In the genomic region with DNA sequence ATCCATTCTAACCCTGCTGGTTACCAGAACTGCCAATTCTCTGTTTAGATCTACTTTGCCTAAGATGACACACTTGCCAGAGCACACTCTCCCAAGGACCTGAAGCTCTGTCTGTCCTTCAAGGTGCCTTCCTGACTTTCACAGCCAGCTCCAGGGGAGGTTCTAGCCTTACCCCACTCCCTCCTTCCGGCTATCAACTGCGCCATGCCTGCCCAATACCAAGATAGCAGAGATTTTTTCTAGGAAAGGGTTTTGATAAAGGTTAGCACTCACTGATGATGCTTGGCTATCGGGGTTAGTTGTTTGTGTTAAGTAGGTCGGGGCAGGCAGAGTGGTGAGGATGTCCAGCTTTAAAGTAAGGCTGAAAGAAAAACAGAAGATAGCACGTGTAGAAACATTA, we compare ENCODE assay signal across 16 cellular contexts.
"Had no signal": no experiment of that assay in that cellular context is flagged by ENCODE, and none has a peak within 500 bp of the region (broad histone marks: within the 10 kb centered on the region; RNA-seq: fewer than 3 reads in every experiment).

No MANE protein-coding gene starts in this region.

- H3K79me2 ChIP-seq: parathyroid adenoma had no signal

- H3K4me3 ChIP-seq: adrenal gland, cardiac muscle cell, dorsolateral prefrontal cortex, lung, thyroid gland had no signal

- H3K4me3 Mint-ChIP-seq: activated naive CD4-positive, alpha-beta T cell treated with anti-CD3 and anti-CD28 coated beads for 36 hours; stimulated activated effector memory CD8-positive, alpha-beta T cell treated with anti-CD3 and anti-CD28 coated beads, Interleukin-12 subunit alpha, Interleukin-12 subunit beta, amount 100 ng/mL, for 72 hours had no signal

- H3K9me3 Mint-ChIP-seq: activated naive CD4-positive, alpha-beta T cell treated with anti-CD3 and anti-CD28 coated beads for 36 hours; activated T-helper 2 cell treated with anti-CD3 and anti-CD28 coated beads, Interferon-gamma antibody, Interleukin-2, Interleukin-4, amounts not matched to agents 10 μg/mL and 5 μg/mL and 100 μg/mL, durations not matched to agents 14 hours and 24 hours and 36 hours; stimulated activated effector memory CD8-positive, alpha-beta T cell treated with anti-CD3 and anti-CD28 coated beads, Interleukin-12 subunit alpha, Interleukin-12 subunit beta, amount 100 ng/mL, for 72 hours had no signal

- FAIRE-seq: islet of Langerhans, urothelium cell line had no signal

- ATAC-seq: left colon; stimulated activated effector memory CD8-positive, alpha-beta T cell treated with anti-CD3 and anti-CD28 coated beads, Interleukin-12 subunit alpha, Interleukin-12 subunit beta, amount 100 ng/mL, for 72 hours had no signal

- H3K27ac ChIP-seq: adrenal gland, cardiac muscle cell, parathyroid adenoma, thyroid gland, VCaP had no signal

- H3K9ac ChIP-seq: parathyroid adenoma had no signal

- H2AFZ ChIP-seq: parathyroid adenoma had no signal

- H3K36me3 Mint-ChIP-seq: stimulated activated effector memory CD8-positive, alpha-beta T cell treated with anti-CD3 and anti-CD28 coated beads, Interleukin-12 subunit alpha, Interleukin-12 subunit beta, amount 100 ng/mL, for 72 hours had no signal

- H3K4me1 ChIP-seq: adrenal gland had no signal

- H3K27me3 ChIP-seq: adrenal gland, thyroid gland had no signal

- H3K27ac Mint-ChIP-seq: activated naive CD4-positive, alpha-beta T cell treated with anti-CD3 and anti-CD28 coated beads for 36 hours; activated T-helper 2 cell treated with anti-CD3 and anti-CD28 coated beads, Interferon-gamma antibody, Interleukin-2, Interleukin-4, amounts not matched to agents 10 μg/mL and 5 μg/mL and 100 μg/mL, durations not matched to agents 14 hours and 24 hours and 36 hours; stimulated activated effector memory CD8-positive, alpha-beta T cell treated with anti-CD3 and anti-CD28 coated beads, Interleukin-12 subunit alpha, Interleukin-12 subunit beta, amount 100 ng/mL, for 72 hours had no signal

- H3K9me3 ChIP-seq: adrenal gland, thyroid gland had no signal

- DNase-seq: activated CD4-positive, alpha-beta T cell treated with anti-CD3 and anti-CD28 coated beads, Interleukin-2, amount 50 U/mL, for 48 hours; activated naive CD4-positive, alpha-beta T cell treated with anti-CD3 and anti-CD28 coated beads for 36 hours; adrenal gland; dorsolateral prefrontal cortex; stimulated activated CD4-positive, alpha-beta T cell treated with anti-CD3 and anti-CD28 coated beads, Interleukin-12 subunit alpha, Interleukin-12 subunit beta, amount 100 ng/mL, for 4 hours; stimulated activated CD4-positive, alpha-beta T cell treated with anti-CD3 and anti-CD28 coated beads, Interleukin-2, amount 100 ng/mL, for 24 hours; thyroid gland had no signal

- H3K36me3 ChIP-seq: adrenal gland, cardiac muscle cell, thyroid gland had no signal
